In the genomic region with DNA sequence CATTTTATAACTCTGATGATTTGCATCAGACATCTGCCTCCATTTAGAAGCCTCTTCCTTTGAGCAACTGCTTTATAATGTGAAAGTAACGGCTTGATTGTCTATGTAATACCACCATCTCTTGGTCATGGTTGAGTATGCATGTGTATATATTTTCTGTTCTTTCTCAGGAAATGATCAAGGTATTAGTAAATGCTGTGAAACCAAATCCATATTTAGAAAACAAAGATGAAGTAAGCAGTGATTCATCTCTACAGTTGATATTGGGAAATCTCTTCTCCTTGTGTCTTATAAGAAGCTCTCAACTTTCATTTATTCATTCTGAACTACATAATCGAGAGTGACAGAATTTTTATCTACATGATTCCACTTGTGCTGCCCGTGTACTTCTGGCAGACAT, we compare ENCODE assay signal across 8 cellular contexts.
DNase-seq lines count a peak whose midpoint lies in the region; ATAC-seq, FAIRE-seq and TF ChIP-seq lines count a peak whose summit lies in the region.

No MANE protein-coding gene starts in this region.

- POLR2A ChIA-PET in GM12878 (lab: Charles Lee) = no interaction called here

- SMC1A ChIA-PET in GM12878 (lab: Charles Lee; ENCODE audit: uncharacterized antibody, unreplicated experiment) = interaction anchor here (1.1 to 3.5 kb wide), 2 partner anchors 21 to 245 kb away, joined by 4 to 14 read pairs; no protein-coding TSS in a partner anchor

- no peak overlapping the region for H3K4me3 ChIP-seq in GM06990 (replicated peaks; ENCODE audit: low read depth, low read length)
- no peak overlapping the region for H3K4me3 ChIP-seq in GM12878
- no peak overlapping the region for H3K4me3 ChIP-seq in liver (ENCODE audit: low read depth in 1 of 3, low read length in 3 of 3)

- H3K27ac ChIP-seq in GM12878 (ENCODE audit: control insufficient read depth, insufficient read depth) = no peak overlapping the region
- H3K27ac ChIP-seq in liver (ENCODE audit: low read depth in 1 of 2, low read length in 2 of 2) = no peak overlapping the region

- in situ Hi-C loops in GM12878 (cut with MboI) = no loop called here

- peak; percentile 91 for TF ChIP-seq RAD21 in GM12878 (IDR thresholded peaks at IDR 0.05; ENCODE audit: insufficient read depth, low read depth, low read length)
- TF ChIP-seq RAD21 in liver (IDR thresholded peaks at IDR 0.05) = peak; percentile 94 to 95

- H3K9me3 ChIP-seq in GM12878 (replicated peaks; ENCODE audit: control insufficient read depth, insufficient read depth, low read length) (no peaks in the 10 kb centered on the region), liver (ENCODE audit: control insufficient read depth in 4 of 4, low read length in 3 of 4) (no peaks in the 10 kb centered on the region)

- no peaks in the 10 kb centered on the region for H4K20me1 ChIP-seq in GM12878 (ENCODE audit: control insufficient read depth, insufficient read depth)

- no peak for DNase-seq in GM06990 (ENCODE audit: extremely low read depth, insufficient read length)
- DNase-seq in Kasumi-1 (lab: John Stamatoyannopoulos, UW) = peak; percentile 19 to 30
- DNase-seq in GM12878 (ENCODE audit: low read depth, low spot score) = peak; percentile 24
- DNase-seq in stimulated activated CD4-positive, alpha-beta T cell treated with anti-CD3 and anti-CD28 coated beads, Interleukin-15, amount 100 ng/mL, for 24 hours = no peak
- no peak for DNase-seq in DMS153 treated with DMSO at 0.1 percent for 48 hours (lab: John Stamatoyannopoulos, UW; ENCODE audit: unreplicated experiment)
- DNase-seq in activated CD8-positive, alpha-beta memory T cell treated with anti-CD3 and anti-CD28 coated beads, Interleukin-2, amount 50 U/mL, for 4 hours = no peak

- H3K79me2 ChIP-seq in GM12878 (ENCODE audit: control insufficient read depth, insufficient read depth, low read length) = no peaks in the 10 kb centered on the region

- peak; percentile 83 for FAIRE-seq in GM12878 (lab: Jason Lieb, UNC)

- intact Hi-C loops in GM12878 (cut with micrococcal nuclease; ENCODE audit: unreplicated experiment) = loop anchor here (1.0 kb wide), 1 partner anchor 245 kb away; no protein-coding TSS in a partner anchor

- RAD21 ChIA-PET in GM12878 (lab: Charles Lee; ENCODE audit: unreplicated experiment) = interaction anchor here (1.0 to 2.1 kb wide), 3 partner anchors 242 to 246 kb away, joined by 3 to 13 read pairs (median 4); no protein-coding TSS in a partner anchor

- CTCF ChIA-PET in GM12878 (lab: Yijun Ruan, JAX) = interaction anchor here (0.6 to 3.1 kb wide), 6 partner anchors 8 to 247 kb away, joined by 3 to 34 read pairs (median 3); no protein-coding TSS in a partner anchor

- BruUV-seq in GM12878 (replicated peaks; lab: Mats Ljungman, UMichigan) = no TSS peak

- TF ChIP-seq CTCF in GM06990 (IDR thresholded peaks at IDR 0.05; ENCODE audit: insufficient read depth, low read length, poor library complexity, severe bottlenecking) (peak; percentile 40), GM12878 (IDR thresholded peaks at IDR 0.05 in 2 of 3, conservative IDR thresholded peaks at IDR 0.05 in 1 of 3; ENCODE audit: control insufficient read depth in 2 of 3, extremely low read depth in 1 of 3, insufficient read depth in 1 of 3, low read depth in 3 of 3, low read length in 3 of 3) (peak; percentile 29 to 66 (median 53); a peak in 5 of 6 replicates), liver (IDR thresholded peaks at IDR 0.05; ENCODE audit: low read depth, low read length, missing input control) (peak; percentile 67)

- H3K27me3 ChIP-seq in GM06990 (replicated peaks; ENCODE audit: control insufficient read depth, insufficient read depth, low read length) (no peaks in the 10 kb centered on the region), GM12878 (replicated peaks in 1 of 2; ENCODE audit: control insufficient read depth in 2 of 2, insufficient read depth in 2 of 2, low read length in 1 of 2) (no peaks in the 10 kb centered on the region), liver (ENCODE audit: control insufficient read depth in 4 of 4, insufficient read depth in 4 of 4, low read length in 3 of 4) (no peaks in the 10 kb centered on the region)

- no peak for TF ChIP-seq POLR2A in GM12878 (IDR thresholded peaks at IDR 0.05; ENCODE audit: low read depth, low read length)

- ATAC-seq in GM21737 (IDR thresholded peaks at IDR 0.05; ENCODE audit: unreplicated experiment) (peak; percentile 74), GM12878 (peak; percentile 88)

- WGBS in GM12878 (ENCODE audit: insufficient coverage, insufficient replicate concordance, low lambda C conversion rate, missing lambda C conversion rate) = 0% methylated on average over 3 of the region's 3 CpGs
- 54% methylated on average over 3 of the region's 3 CpGs for WGBS in liver

- H3K4me1 ChIP-seq in GM12878 (ENCODE audit: control insufficient read depth, insufficient read depth, low read length) (no peaks in the 10 kb centered on the region), liver (ENCODE audit: control insufficient read depth in 4 of 4, insufficient read depth in 4 of 4, low read length in 3 of 4) (no peaks in the 10 kb centered on the region)

- H3K36me3 ChIP-seq in GM06990 (ENCODE audit: control insufficient read depth, insufficient read depth, low read length) = no peaks in the 10 kb centered on the region
- no peaks in the 10 kb centered on the region for H3K36me3 ChIP-seq in GM12878 (ENCODE audit: control insufficient read depth in 2 of 2, insufficient read depth in 2 of 2, low read length in 1 of 2)
- H3K36me3 ChIP-seq in liver (ENCODE audit: control insufficient read depth in 4 of 4, insufficient read depth in 3 of 4, low read depth in 1 of 4, low read length in 3 of 4) = no peaks in the 10 kb centered on the region

- no peak overlapping the region for H3K4me2 ChIP-seq in GM12878 (ENCODE audit: control insufficient read depth, insufficient read depth)

- no peak for TF ChIP-seq EP300 in GM12878 (IDR thresholded peaks at IDR 0.05; ENCODE audit: borderline replicate concordance in 1 of 2, control insufficient read depth in 1 of 2, low read depth in 2 of 2, low read length in 2 of 2)

- H2AFZ ChIP-seq in GM12878 (ENCODE audit: control insufficient read depth, low read depth, low read length) = no peak overlapping the region

- no peak overlapping the region for H3K9ac ChIP-seq in GM12878 (ENCODE audit: control insufficient read depth, insufficient read depth, low read length)
- H3K9ac ChIP-seq in liver (ENCODE audit: low read depth in 1 of 2, low read length in 2 of 2) = no peak overlapping the region

TF ChIP-seq in GM12878, 131 proteins besides CTCF, POLR2A, EP300 and RAD21:
- no peak for TF ChIP-seq SREBF2 (IDR thresholded peaks at IDR 0.05; ENCODE audit: low read length)
- peak; percentile 76 for TF ChIP-seq SMC3 (IDR thresholded peaks at IDR 0.05; ENCODE audit: borderline replicate concordance, low read length)
- peak; percentile 16; the same call in 1 of the 3 replicates for TF ChIP-seq POU2F2 (IDR thresholded peaks at IDR 0.05; ENCODE audit: borderline replicate concordance, low read depth, low read length)

TF ChIP-seq in liver, 16 proteins besides CTCF, POLR2A, EP300 and RAD21:
- TF ChIP-seq HNF4G (IDR thresholded peaks at IDR 0.05) (no peak), FOXA1 (IDR thresholded peaks at IDR 0.05) (no peak), SP1 (IDR thresholded peaks at IDR 0.05) (no peak), RXRA (IDR thresholded peaks at IDR 0.05) (no peak), EGR1 (IDR thresholded peaks at IDR 0.05; ENCODE audit: low read depth in 2 of 2) (no peak), JUND (IDR thresholded peaks at IDR 0.05) (no peak)

Comparison
In these comparisons a context has a peak if more than half of its experiments do, and no peak if none do; other contexts are left out.
1. DNase-seq: peak in Kasumi-1 (2 of 2) and GM12878 (single experiment); none in GM06990 (single experiment), stimulated activated CD4-positive, alpha-beta T cell treated with anti-CD3 and anti-CD28 coated beads, Interleukin-15, amount 100 ng/mL, for 24 hours (single experiment), DMS153 treated with DMSO at 0.1 percent for 48 hours (single experiment) and activated CD8-positive, alpha-beta memory T cell treated with anti-CD3 and anti-CD28 coated beads, Interleukin-2, amount 50 U/mL, for 4 hours (single experiment).
2. Peak in every context shown above with its lines, with median percentiles within 50 percentile points of each other: CTCF ChIP-seq.